12 cellular contexts compared by ENCODE assay signal in the genomic region with DNA sequence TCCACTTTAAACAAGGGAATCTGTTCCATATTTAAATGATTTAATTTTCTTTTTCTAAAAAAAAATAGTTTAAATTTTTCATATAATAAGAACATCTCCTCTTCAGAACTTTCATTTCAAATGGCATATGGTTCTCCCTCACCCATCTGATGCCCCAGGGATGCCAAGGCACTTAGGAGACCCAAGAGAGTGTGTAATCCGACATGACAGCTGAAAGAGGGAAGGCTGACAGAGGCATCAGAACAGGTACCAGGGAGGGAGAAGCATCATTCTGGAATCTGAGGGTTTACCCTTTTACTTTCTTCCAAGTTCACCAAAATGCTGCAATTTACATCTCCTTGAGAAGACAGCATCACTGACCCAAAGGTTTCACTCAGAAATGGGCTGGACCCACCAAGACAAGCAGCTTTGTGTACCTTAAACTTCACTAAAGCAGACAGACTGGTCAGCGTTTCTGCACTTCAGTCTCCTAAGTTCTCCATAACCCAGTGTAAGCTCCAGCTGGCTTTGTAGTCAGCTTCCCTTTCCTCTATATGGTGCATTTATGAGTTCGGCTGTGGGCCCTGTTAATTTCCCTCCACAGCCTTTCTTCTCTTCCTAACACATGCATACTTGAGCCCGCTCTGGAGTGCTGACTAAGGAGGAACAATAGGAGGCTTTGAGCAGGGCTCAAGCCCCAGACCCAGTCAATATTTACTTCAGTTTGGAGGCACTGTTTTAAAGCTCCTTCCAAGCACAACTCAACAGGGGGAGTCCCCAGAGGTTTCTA. TPM values are rescaled to one million over a fixed set of nuclear protein-coding genes. Genes with fewer than 3 reads are reported as not detected.
A peak's percentile ranks its signal among the peaks of the same experiment; 100 is the strongest.
DNase-seq lines count a peak whose midpoint lies in the region; ATAC-seq and TF ChIP-seq lines count a peak whose summit lies in the region.
"Had no signal": no experiment of that assay in that cellular context is flagged by ENCODE, and none has a peak within 500 bp of the region (broad histone marks: within the 10 kb centered on the region; RNA-seq: fewer than 3 reads in every experiment).

No MANE protein-coding gene starts in this region.

- peak; percentile 32 for DNase-seq in NCI-H2107 treated with DMSO at 0.1 percent for 48 hours (lab: John Stamatoyannopoulos, UW; ENCODE audit: unreplicated experiment)
- no peak for DNase-seq in NCI-H2107 (lab: John Stamatoyannopoulos, UW)
- peak; percentile 23 for DNase-seq in NCI-H2171 (lab: John Stamatoyannopoulos, UW)
- DNase-seq in ecto neural progenitor cell (ENCODE audit: low spot score), result peak; percentile 66
- no peak for DNase-seq in sciatic nerve (ENCODE audit: low spot score)
- DNase-seq in H4 (ENCODE audit: low spot score), result no peak
- no peak for DNase-seq in HFFc6
- no peak for DNase-seq in AG20443 (ENCODE audit: low spot score)
- DNase-seq: activated naive CD8-positive, alpha-beta T cell treated with anti-CD3 and anti-CD28 coated beads, Interleukin-2, amount 50 U/mL, for 24 hours; stimulated activated CD4-positive, alpha-beta T cell treated with anti-CD3 and anti-CD28 coated beads, Interleukin-2, amount 100 ng/mL, for 48 hours; stimulated activated naive CD4-positive, alpha-beta T cell treated with Interleukin-2 at 50 U/mL for 16 hours; WERI-Rb-1 had no signal

- H3K4me1 Mint-ChIP-seq in HFFc6 (ENCODE audit: low read depth), result no peaks in the 10 kb centered on the region
- H3K4me1 Mint-ChIP-seq: activated naive CD8-positive, alpha-beta T cell treated with anti-CD3 and anti-CD28 coated beads, Interleukin-2, amount 50 U/mL, for 24 hours had no signal

- no peak overlapping the region for H3K4me3 Mint-ChIP-seq in HFFc6
- H3K4me3 Mint-ChIP-seq: activated naive CD8-positive, alpha-beta T cell treated with anti-CD3 and anti-CD28 coated beads, Interleukin-2, amount 50 U/mL, for 24 hours had no signal

- H3K36me3 Mint-ChIP-seq in HFFc6 (ENCODE audit: low read depth), result no peaks in the 10 kb centered on the region

- TF ChIP-seq CTCF in HFFc6 (IDR thresholded peaks at IDR 0.05), result no peak

- no peaks in the 10 kb centered on the region for H3K9me3 Mint-ChIP-seq in HFFc6
- H3K9me3 Mint-ChIP-seq: activated naive CD8-positive, alpha-beta T cell treated with anti-CD3 and anti-CD28 coated beads, Interleukin-2, amount 50 U/mL, for 24 hours had no signal

- intact Hi-C loops in sciatic nerve (cut with DNase I), result no loop called here

- peak; percentile 42 for ATAC-seq in sciatic nerve
- ATAC-seq: activated naive CD8-positive, alpha-beta T cell treated with anti-CD3 and anti-CD28 coated beads, Interleukin-2, amount 50 U/mL, for 24 hours had no signal

- H3K27ac Mint-ChIP-seq in HFFc6, result no peak overlapping the region
- H3K27ac Mint-ChIP-seq: activated naive CD8-positive, alpha-beta T cell treated with anti-CD3 and anti-CD28 coated beads, Interleukin-2, amount 50 U/mL, for 24 hours had no signal

- peaks cover 3% of the 10 kb centered on the region for H3K27me3 Mint-ChIP-seq in HFFc6 (ENCODE audit: insufficient read depth)

RNA-seq across cellular contexts. Expression of a gene that starts 17.7 kb away (rescaled TPM):
- 18.5 TPM for total RNA-seq in sciatic nerve
- 8.6 and 19.7 TPM in 2 replicates for total RNA-seq in H4 (2014; rRNA removed; shearing (Covaris generic))
- total RNA-seq in HFFc6 (2021; fragmentation: NEBNext Ultra II Directional; extraction: Animal tissue kit (Norgen Biotek cat#: 25700)), result under 1 TPM in 1 of 6 experiments, not detected in 5; 0.26 TPM

Comparison
In these comparisons a context has a peak if more than half of its experiments do, and no peak if none do; other contexts are left out.
1. DNase-seq: peak in NCI-H2107 treated with DMSO at 0.1 percent for 48 hours (single experiment), NCI-H2171 (single experiment) and ecto neural progenitor cell (single experiment); none in NCI-H2107 (single experiment), sciatic nerve (single experiment), H4 (single experiment), HFFc6 (single experiment) and AG20443 (single experiment).